13 cellular contexts compared by ENCODE assay signal in the genomic region with DNA sequence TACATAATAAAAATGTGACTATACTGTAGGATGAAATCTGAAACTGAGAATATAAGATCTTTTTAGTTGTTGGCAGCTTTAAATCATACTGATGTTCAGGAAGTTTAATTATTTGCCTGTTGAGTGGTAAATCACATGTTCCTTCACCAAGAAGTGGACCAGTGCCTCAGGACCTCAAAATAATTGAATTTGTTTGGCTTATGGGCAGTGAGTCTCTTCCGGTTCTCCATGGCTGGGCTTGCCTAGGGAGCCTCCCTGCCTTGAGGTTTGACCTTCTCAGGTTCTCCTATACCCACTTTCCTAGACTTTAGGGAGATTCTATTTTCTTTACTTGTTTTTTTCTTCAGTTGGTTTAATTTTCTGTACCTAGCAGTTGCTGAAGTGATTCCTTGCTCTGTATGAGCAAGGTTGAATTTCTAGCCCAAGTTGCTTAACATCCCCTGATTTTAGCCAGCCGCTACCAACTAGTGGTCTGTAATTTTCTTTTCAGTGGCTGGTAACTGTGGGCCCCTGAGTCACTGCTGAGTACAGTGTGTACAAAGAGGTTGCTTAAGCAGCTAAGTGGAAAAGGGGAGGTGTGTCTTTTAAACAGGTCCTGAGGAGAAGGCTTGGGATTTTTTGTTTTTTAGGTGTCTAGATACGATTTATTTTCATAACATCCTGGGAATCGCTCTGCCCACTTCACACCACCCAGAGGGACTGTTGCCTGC.
DNase-seq lines count a peak whose midpoint lies in the region; ATAC-seq and TF ChIP-seq lines count a peak whose summit lies in the region.
"Had no signal": no experiment of that assay in that cellular context is flagged by ENCODE, and none has a peak within 500 bp of the region (broad histone marks: within the 10 kb centered on the region; RNA-seq: fewer than 3 reads in every experiment).

No MANE protein-coding gene starts in this region.

- H3K4me1 Mint-ChIP-seq in WTC11, result no peaks in the 10 kb centered on the region
- H3K4me1 Mint-ChIP-seq in activated T-helper 17 cell treated with anti-CD3 and anti-CD28 coated beads, Interleukin-2, amount 50 U/mL, for 72 hours, result no peaks in the 10 kb centered on the region

- CTCF ChIA-PET in IMR-90 (lab: Yijun Ruan, JAX) (no interaction called here), WTC11 (lab: Charles Lee) (no interaction called here)

- no peak overlapping the region for H3K4me2 ChIP-seq in IMR-90 (ENCODE audit: low read depth, low read length)

- peaks cover 15% of the 10 kb centered on the region for H3K36me3 Mint-ChIP-seq in WTC11
- H3K36me3 Mint-ChIP-seq in activated T-helper 17 cell treated with anti-CD3 and anti-CD28 coated beads, Interleukin-2, amount 50 U/mL, for 72 hours (ENCODE audit: low read depth), result no peaks in the 10 kb centered on the region

- peak overlapping the region; percentile 38; the same call in 1 of the 2 replicates for H4K91ac ChIP-seq in IMR-90 (ENCODE audit: insufficient read depth, low read depth, low read length)

- no peak overlapping the region for H2AK9ac ChIP-seq in IMR-90 (replicated peaks; ENCODE audit: low read depth, low read length, poor library complexity)

- H3K27ac Mint-ChIP-seq in WTC11, result no peak overlapping the region
- no peak overlapping the region for H3K27ac Mint-ChIP-seq in activated T-helper 17 cell treated with anti-CD3 and anti-CD28 coated beads, Interleukin-2, amount 50 U/mL, for 72 hours
- H3K27ac Mint-ChIP-seq: activated naive CD8-positive, alpha-beta T cell; CD4-positive, alpha-beta memory T cell; T-helper 1 cell treated with Interleukin-12 subunit alpha and Interleukin-12 subunit beta and Interleukin-4 antibody, amounts not matched to agents 30 μg/mL and 1 μg/mL, for 36 hours had no signal

- H3K79me1 ChIP-seq in IMR-90 (ENCODE audit: low read depth in 1 of 2, low read length in 2 of 2), result peaks cover 0 to 6% of the 10 kb centered on the region in 2 experiments; a peak in 1 of 4 replicates

- peak overlapping the region; percentile 80 for H2AK5ac ChIP-seq in IMR-90 (ENCODE audit: low read depth, low read length)

- peak overlapping the region; percentile 61; the same call in 2 of the 3 replicates for H2BK15ac ChIP-seq in IMR-90 (ENCODE audit: low read depth, low read length)

- no peaks in the 10 kb centered on the region for H3K27me3 Mint-ChIP-seq in WTC11 (ENCODE audit: low read depth)
- no peaks in the 10 kb centered on the region for H3K27me3 Mint-ChIP-seq in activated T-helper 17 cell treated with anti-CD3 and anti-CD28 coated beads, Interleukin-2, amount 50 U/mL, for 72 hours
- H3K27me3 Mint-ChIP-seq: activated naive CD8-positive, alpha-beta T cell; CD4-positive, alpha-beta memory T cell had no signal

- no peaks in the 10 kb centered on the region for H3K9me3 ChIP-seq in IMR-90 (ENCODE audit: control insufficient read depth, insufficient read depth, low read length)
- no peaks in the 10 kb centered on the region for H3K9me3 ChIP-seq in adipocyte (ENCODE audit: control insufficient read depth, low read length)
- H3K9me3 ChIP-seq in stomach, result no peaks in the 10 kb centered on the region

- TF ChIP-seq POLR2A in IMR-90 (IDR thresholded peaks at IDR 0.05; ENCODE audit: low read depth, low read length) (no peak), stomach (IDR thresholded peaks at IDR 0.05) (no peak)

- H3K4ac ChIP-seq in IMR-90 (ENCODE audit: low read depth, low read length), result peak overlapping the region; percentile 51; the same call in 1 of the 2 replicates

- no CpG with 5 or more reads among the region's 4 CpGs for WGBS in IMR-90 (ENCODE audit: extremely low coverage in 2 of 2, insufficient read length in 1 of 2), 2 experiments
- WGBS in stomach, 5 donors, result 82 to 97% (median 93%) methylated on average over 4 of the region's 4 CpGs

- no peak for TF ChIP-seq EP300 in stomach (IDR thresholded peaks at IDR 0.05)

- no peak overlapping the region for H3K56ac ChIP-seq in IMR-90 (ENCODE audit: extremely low read depth, insufficient read depth, low read length)

- no peaks in the 10 kb centered on the region for H4K20me1 ChIP-seq in IMR-90 (ENCODE audit: insufficient read depth, low read length)

- H3K14ac ChIP-seq in IMR-90 (replicated peaks; ENCODE audit: low read depth, low read length), result 0 out of 2 replicates have a peak overlapping the region, but pooled peaks have one; percentile 2

- peak overlapping the region in 1 of 2 experiments; percentile 47; a peak in 1 of 4 replicates for H4K8ac ChIP-seq in IMR-90 (ENCODE audit: low read depth in 2 of 2, low read length in 2 of 2)

- TF ChIP-seq CTCF in IMR-90 (conservative IDR thresholded peaks at IDR 0.05; ENCODE audit: low read depth, low read length) (no peak), stomach (IDR thresholded peaks at IDR 0.05) (no peak), WTC11 (IDR thresholded peaks at IDR 0.05) (no peak)

- H3K4me1 ChIP-seq in IMR-90 (ENCODE audit: control insufficient read depth, insufficient read depth, low read length), result peaks cover 15% of the 10 kb centered on the region
- peaks cover 71% of the 10 kb centered on the region for H3K4me1 ChIP-seq in adipocyte (ENCODE audit: control insufficient read depth, insufficient read depth, low read length)
- H3K4me1 ChIP-seq in stomach, result peaks cover 12 to 70% (median 41%) of the 10 kb centered on the region in 4 donors

- dilution Hi-C loops in IMR-90 (cut with HindIII; ENCODE audit: low sequenced_read_pairs, unreplicated experiment), result no loop called here

- POLR2A ChIA-PET in IMR-90 (lab: Charles Lee; ENCODE audit: unreplicated experiment) (no interaction called here), WTC11 (lab: Charles Lee) (no interaction called here)

- BruUV-seq in IMR-90 (replicated peaks; lab: Mats Ljungman, UMichigan), result no TSS peak

- H3K4me3 ChIP-seq in IMR-90 (ENCODE audit: insufficient read depth, low read depth, low read length), result no peak overlapping the region
- H3K4me3 ChIP-seq in adipocyte (ENCODE audit: low read length), result peak overlapping the region; percentile 50
- no peak overlapping the region for H3K4me3 ChIP-seq in stomach

- no peak overlapping the region for H2BK20ac ChIP-seq in IMR-90 (ENCODE audit: low read depth, low read length)

- peak; percentile 35; the same call in 1 of the 2 replicates for ATAC-seq in IMR-90 (ENCODE audit: low read depth)
- no peak for ATAC-seq in WTC11
- ATAC-seq in activated T-helper 17 cell treated with anti-CD3 and anti-CD28 coated beads, Interleukin-2, amount 50 U/mL, for 72 hours (replicated peaks), result no peak

- no peak overlapping the region; the same call in 1 of the 2 replicates for H4K5ac ChIP-seq in IMR-90 (ENCODE audit: low read depth, low read length)

- H3K27me3 ChIP-seq in IMR-90 (ENCODE audit: control insufficient read depth, insufficient read depth, low read length) (no peaks in the 10 kb centered on the region), adipocyte (replicated peaks; ENCODE audit: control insufficient read depth, insufficient read depth, low read length) (no peaks in the 10 kb centered on the region), stomach (no peaks in the 10 kb centered on the region)

- no peak for TF ChIP-seq RAD21 in IMR-90 (IDR thresholded peaks at IDR 0.05; ENCODE audit: low read length)

- H3K36me3 ChIP-seq in IMR-90 (ENCODE audit: control insufficient read depth, insufficient read depth, low read length) (no peaks in the 10 kb centered on the region), adipocyte (ENCODE audit: control insufficient read depth, insufficient read depth, low read length, severe bottlenecking) (peaks cover 4% of the 10 kb centered on the region), stomach (peaks cover 0 to 35% (median 20%) of the 10 kb centered on the region in 4 donors)

- H3K23ac ChIP-seq in IMR-90 (ENCODE audit: low read depth, low read length), result no peak overlapping the region

- DNase-seq in IMR-90 (peak; percentile 76), adipocyte (ENCODE audit: low read depth) (peak; percentile 74), iris pigment epithelial cell (ENCODE audit: low read depth) (peak; percentile 92), stomach (no peak), SK-N-DZ (ENCODE audit: low spot score) (no peak), WTC11 (ENCODE audit: low spot score) (no peak), KBM-7 (no peak)
- DNase-seq: CD4-positive, alpha-beta memory T cell; effector CD8-positive, alpha-beta T cell; NCI-H1694 had no signal

- no peak overlapping the region for H3K4me3 Mint-ChIP-seq in WTC11
- H3K4me3 Mint-ChIP-seq in activated T-helper 17 cell treated with anti-CD3 and anti-CD28 coated beads, Interleukin-2, amount 50 U/mL, for 72 hours, result no peak overlapping the region
- H3K4me3 Mint-ChIP-seq: activated naive CD8-positive, alpha-beta T cell; CD4-positive, alpha-beta memory T cell; T-helper 1 cell treated with Interleukin-12 subunit alpha and Interleukin-12 subunit beta and Interleukin-4 antibody, amounts not matched to agents 30 μg/mL and 1 μg/mL, for 36 hours had no signal

- in situ Hi-C loops in IMR-90 (cut with MboI; ENCODE audit: low sequenced_read_pairs), result no loop called here
- in situ Hi-C loops in KBM-7 (cut with MboI; ENCODE audit: low pct_unique_long_range_greater_than_20kb, low sequenced_read_pairs), result no loop called here

- H3K9me3 Mint-ChIP-seq in WTC11, result peaks cover 6% of the 10 kb centered on the region; the same call in 1 of the 2 replicates
- no peaks in the 10 kb centered on the region for H3K9me3 Mint-ChIP-seq in activated T-helper 17 cell treated with anti-CD3 and anti-CD28 coated beads, Interleukin-2, amount 50 U/mL, for 72 hours
- H3K9me3 Mint-ChIP-seq: CD4-positive, alpha-beta memory T cell; T-helper 1 cell treated with Interleukin-12 subunit alpha and Interleukin-12 subunit beta and Interleukin-4 antibody, amounts not matched to agents 30 μg/mL and 1 μg/mL, for 36 hours had no signal

- no peak overlapping the region for H2AFZ ChIP-seq in IMR-90 (replicated peaks; ENCODE audit: low read length, poor library complexity)

- H3K9me1 ChIP-seq in IMR-90 (ENCODE audit: insufficient read depth, low read length), result peaks cover 16% of the 10 kb centered on the region

- H2BK5ac ChIP-seq in IMR-90 (ENCODE audit: low read depth, low read length, poor library complexity, severe bottlenecking), result no peak overlapping the region

- no peak overlapping the region for H2BK120ac ChIP-seq in IMR-90 (ENCODE audit: low read depth, low read length)

- H3K9ac ChIP-seq in IMR-90 (ENCODE audit: low read depth, low read length), result no peak overlapping the region
- H3K9ac ChIP-seq in adipocyte (ENCODE audit: low read length), result peak overlapping the region; percentile 59

- no peak overlapping the region for H3K27ac ChIP-seq in IMR-90 (ENCODE audit: insufficient read depth, low read length)
- H3K27ac ChIP-seq in stomach, result peak overlapping the region in 4 of 5 donors; percentile 36 to 69 (median 55)

- intact Hi-C loops in IMR-90 (cut with micrococcal nuclease), result no loop called here
- intact Hi-C loops in stomach (cut with DNase I; ENCODE audit: low total_unique reads), result no loop called here

- peak overlapping the region; percentile 57 for H3K18ac ChIP-seq in IMR-90 (ENCODE audit: low read depth, low read length)

TF ChIP-seq in IMR-90, 13 proteins besides CTCF, POLR2A, EP300 and RAD21 (continues in another document):
- TF ChIP-seq CEBPB (IDR thresholded peaks at IDR 0.05; ENCODE audit: low read depth, low read length), result peak; percentile 86

TF ChIP-seq in WTC11, 78 proteins besides CTCF, POLR2A, EP300 and RAD21 (continues in another document):
- TF ChIP-seq ZNF423 (CRISPR knock-in tag; IDR thresholded peaks at IDR 0.05) (no peak), NFE2L1 (CRISPR knock-in tag; IDR thresholded peaks at IDR 0.05) (no peak), OVOL2 (CRISPR knock-in tag; IDR thresholded peaks at IDR 0.05; ENCODE audit: borderline replicate concordance) (no peak)

Comparison
In these comparisons a context has a peak if more than half of its experiments do, and no peak if none do; other contexts are left out.
1. DNase-seq: peak in IMR-90 (single experiment), adipocyte (single experiment) and iris pigment epithelial cell (single experiment); none in stomach (single experiment), SK-N-DZ (single experiment), WTC11 (single experiment) and KBM-7 (single experiment).